ENCODE assay signal across 13 cellular contexts in the genomic region with DNA sequence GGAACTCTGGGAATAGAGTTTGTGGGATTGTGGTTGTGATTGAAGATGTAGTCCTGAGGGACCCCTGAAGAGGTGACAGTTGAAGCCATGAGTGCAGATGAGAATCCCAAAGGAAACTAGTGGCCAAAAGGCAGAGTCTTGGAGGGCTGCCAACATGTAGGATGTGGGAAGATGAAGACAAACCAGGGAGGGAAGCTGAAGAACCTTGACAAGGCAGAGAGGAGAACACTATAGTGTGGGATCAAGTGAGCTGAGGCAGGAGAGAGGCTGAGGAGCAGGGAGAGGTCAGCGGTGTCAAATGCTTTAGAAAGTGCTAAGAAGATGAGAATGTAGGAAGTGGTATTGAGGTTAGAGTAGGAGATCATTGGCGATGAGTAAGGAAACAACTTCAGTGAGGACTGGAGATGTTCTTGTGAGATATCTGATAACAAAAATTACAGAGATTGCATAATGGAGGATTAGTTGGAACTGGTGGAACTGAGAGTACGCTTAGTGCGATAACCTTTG.
DNase-seq lines count a peak whose midpoint lies in the region; ATAC-seq, FAIRE-seq and TF ChIP-seq lines count a peak whose summit lies in the region.
"Had no signal": no experiment of that assay in that cellular context is flagged by ENCODE, and none has a peak within 500 bp of the region (broad histone marks: within the 10 kb centered on the region; RNA-seq: fewer than 3 reads in every experiment).

No MANE protein-coding gene starts in this region.

- H3K79me2 ChIP-seq in fibroblast of lung (ENCODE audit: control insufficient read depth, insufficient read depth, low read length) = no peaks in the 10 kb centered on the region

- peaks cover 21% of the 10 kb centered on the region for H3K4me1 Mint-ChIP-seq in activated naive CD8-positive, alpha-beta T cell treated with anti-CD3 and anti-CD28 coated beads, Interleukin-2, amount 10 ng/mL, durations not matched to agents 7 days and 5 days
- H3K4me1 Mint-ChIP-seq in activated naive CD8-positive, alpha-beta T cell treated with anti-CD3 and anti-CD28 coated beads for 36 hours = peaks cover 17% of the 10 kb centered on the region
- H3K4me1 Mint-ChIP-seq: H9, WTC11 had no signal

- H2BK120ac ChIP-seq in neuronal stem cell (ENCODE audit: low read depth, low read length) = no peak overlapping the region

- H2BK5ac ChIP-seq in neuronal stem cell (ENCODE audit: low read length) = no peak overlapping the region

- H3K9me3 Mint-ChIP-seq in activated naive CD8-positive, alpha-beta T cell treated with anti-CD3 and anti-CD28 coated beads, Interleukin-2, amount 10 ng/mL, durations not matched to agents 7 days and 5 days = peaks cover 4% of the 10 kb centered on the region
- peaks cover 10% of the 10 kb centered on the region for H3K9me3 Mint-ChIP-seq in activated naive CD8-positive, alpha-beta T cell treated with anti-CD3 and anti-CD28 coated beads for 36 hours

- H3K4me1 ChIP-seq in fibroblast of lung (ENCODE audit: control insufficient read depth, extremely low read depth, insufficient read depth, low read length) = peaks cover 18% of the 10 kb centered on the region
- no peaks in the 10 kb centered on the region for H3K4me1 ChIP-seq in neuronal stem cell (ENCODE audit: control insufficient read depth in 2 of 2, insufficient read depth in 1 of 2, low read depth in 1 of 2, low read length in 2 of 2)
- H3K4me1 ChIP-seq: gastrocnemius medialis had no signal

- WGBS in neuronal stem cell (ENCODE audit: extremely low coverage in 2 of 2, insufficient read length in 2 of 2, insufficient replicate concordance in 1 of 2), 2 donors = 100% methylated on average over 2 of the region's 4 CpGs; no CpG with 5 or more reads in 1 of the 2 donors

- H3K4me3 ChIP-seq in fibroblast of lung (replicated peaks in 1 of 4; ENCODE audit: control extremely low read depth in 1 of 4, insufficient read depth in 1 of 4, low read depth in 3 of 4, low read length in 4 of 4) = no peak overlapping the region
- no peak overlapping the region for H3K4me3 ChIP-seq in neuronal stem cell (ENCODE audit: low read length in 2 of 2)
- H3K4me3 ChIP-seq: gastrocnemius medialis, upper lobe of left lung had no signal

- no peaks in the 10 kb centered on the region for H3K27me3 Mint-ChIP-seq in activated naive CD8-positive, alpha-beta T cell treated with anti-CD3 and anti-CD28 coated beads, Interleukin-2, amount 10 ng/mL, durations not matched to agents 7 days and 5 days
- H3K27me3 Mint-ChIP-seq in activated naive CD8-positive, alpha-beta T cell treated with anti-CD3 and anti-CD28 coated beads for 36 hours = no peaks in the 10 kb centered on the region

- no peak overlapping the region for H4K8ac ChIP-seq in neuronal stem cell (ENCODE audit: low read depth, low read length)

- no peaks in the 10 kb centered on the region for H3K79me1 ChIP-seq in neuronal stem cell (ENCODE audit: low read depth, low read length)

- no peak overlapping the region for H3K14ac ChIP-seq in neuronal stem cell (ENCODE audit: low read length)

- H2AFZ ChIP-seq in fibroblast of lung (ENCODE audit: low read length) = no peak overlapping the region
- no peak overlapping the region for H2AFZ ChIP-seq in neuronal stem cell (ENCODE audit: low read length)

- POLR2A ChIA-PET in activated naive CD8-positive, alpha-beta T cell treated with anti-CD3 and anti-CD28 coated beads, Interleukin-2, amount 10 ng/mL, durations not matched to agents 7 days and 5 days (lab: Charles Lee) = no interaction called here

- H3K4me3 Mint-ChIP-seq in activated naive CD8-positive, alpha-beta T cell treated with anti-CD3 and anti-CD28 coated beads, Interleukin-2, amount 10 ng/mL, durations not matched to agents 7 days and 5 days = peak overlapping the region; percentile 33
- no peak overlapping the region for H3K4me3 Mint-ChIP-seq in activated naive CD8-positive, alpha-beta T cell treated with anti-CD3 and anti-CD28 coated beads for 36 hours
- H3K4me3 Mint-ChIP-seq: H9, WTC11 had no signal

- no peak overlapping the region for H2BK12ac ChIP-seq in neuronal stem cell (ENCODE audit: low read length)

- H3K18ac ChIP-seq in neuronal stem cell (ENCODE audit: low read length) = no peak overlapping the region

- H3K9ac ChIP-seq in fibroblast of lung (ENCODE audit: insufficient read depth, low read length) = no peak overlapping the region
- no peak overlapping the region for H3K9ac ChIP-seq in neuronal stem cell (ENCODE audit: low read depth, low read length, poor library complexity)

- H3K27ac ChIP-seq in fibroblast of lung (ENCODE audit: insufficient read depth, low read length) (peak overlapping the region; percentile 44), neuronal stem cell (replicated peaks; ENCODE audit: low read length) (no peak overlapping the region)
- H3K27ac ChIP-seq: gastrocnemius medialis, upper lobe of left lung had no signal

- H3K4me2 ChIP-seq in fibroblast of lung (ENCODE audit: extremely low read depth, insufficient read depth, low read length) (peak overlapping the region; percentile 33), neuronal stem cell (ENCODE audit: insufficient read depth, low read length, poor library complexity, severe bottlenecking) (no peak overlapping the region)

- no peak for FAIRE-seq in urothelium cell line (lab: Jason Lieb, UNC)
- FAIRE-seq: GM18507 had no signal

- no peak overlapping the region for H2AK5ac ChIP-seq in neuronal stem cell (ENCODE audit: low read depth, low read length)

- no peak for DNase-seq in activated naive CD8-positive, alpha-beta T cell treated with anti-CD3 and anti-CD28 coated beads, Interleukin-2, amount 10 ng/mL, durations not matched to agents 7 days and 5 days
- no peak for DNase-seq in activated naive CD8-positive, alpha-beta T cell treated with anti-CD3 and anti-CD28 coated beads for 36 hours
- DNase-seq in SIG-M5 (lab: John Stamatoyannopoulos, UW) (peak; percentile 16), fibroblast of lung (ENCODE audit: low read depth in 2 of 2) (peak; percentile 60 to 99), urothelium cell line (ENCODE audit: low spot score) (peak; percentile 70), neuronal stem cell (ENCODE audit: low spot score) (no peak), HUDEP-2 (lab: John Stamatoyannopoulos, UW; ENCODE audit: unreplicated experiment in 76 of 76) (no peak)
- DNase-seq: gastrocnemius medialis, H9, upper lobe of left lung had no signal

- H3K36me3 Mint-ChIP-seq in activated naive CD8-positive, alpha-beta T cell treated with anti-CD3 and anti-CD28 coated beads, Interleukin-2, amount 10 ng/mL, durations not matched to agents 7 days and 5 days = peaks cover 1% of the 10 kb centered on the region
- H3K36me3 Mint-ChIP-seq in activated naive CD8-positive, alpha-beta T cell treated with anti-CD3 and anti-CD28 coated beads for 36 hours = no peaks in the 10 kb centered on the region
- H3K36me3 Mint-ChIP-seq: WTC11 had no signal

- no peak overlapping the region for H3K27ac Mint-ChIP-seq in activated naive CD8-positive, alpha-beta T cell treated with anti-CD3 and anti-CD28 coated beads, Interleukin-2, amount 10 ng/mL, durations not matched to agents 7 days and 5 days
- H3K27ac Mint-ChIP-seq in activated naive CD8-positive, alpha-beta T cell treated with anti-CD3 and anti-CD28 coated beads for 36 hours = no peak overlapping the region
- H3K27ac Mint-ChIP-seq: H9, WTC11 had no signal

- H2BK15ac ChIP-seq in neuronal stem cell (ENCODE audit: low read length) = no peak overlapping the region

- H3K9me3 ChIP-seq in fibroblast of lung (ENCODE audit: control insufficient read depth, insufficient read depth, low read depth, low read length) (no peaks in the 10 kb centered on the region), neuronal stem cell (replicated peaks in 1 of 2; ENCODE audit: control insufficient read depth in 2 of 2, insufficient read depth in 1 of 2, low read depth in 1 of 2, low read length in 2 of 2) (no peaks in the 10 kb centered on the region)
- H3K9me3 ChIP-seq: gastrocnemius medialis, upper lobe of left lung had no signal

- H4K20me1 ChIP-seq in fibroblast of lung (ENCODE audit: control insufficient read depth, extremely low read depth, insufficient read depth, low read length) = no peaks in the 10 kb centered on the region

- H3K4ac ChIP-seq in neuronal stem cell (ENCODE audit: low read length) = no peak overlapping the region

- H4K91ac ChIP-seq in neuronal stem cell (ENCODE audit: low read depth, low read length, poor library complexity) = no peak overlapping the region

- H3K27me3 ChIP-seq in fibroblast of lung (ENCODE audit: control insufficient read depth, insufficient read depth, low read length) = no peaks in the 10 kb centered on the region
- H3K27me3 ChIP-seq in neuronal stem cell (ENCODE audit: control insufficient read depth in 3 of 3, insufficient read depth in 3 of 3, low read depth in 1 of 3, low read length in 3 of 3) = no peaks in the 10 kb centered on the region
- H3K27me3 ChIP-seq: gastrocnemius medialis, upper lobe of left lung had no signal

- no peak overlapping the region for H3K23ac ChIP-seq in neuronal stem cell (ENCODE audit: low read depth, low read length, poor library complexity)

- ATAC-seq in activated naive CD8-positive, alpha-beta T cell treated with anti-CD3 and anti-CD28 coated beads, Interleukin-2, amount 10 ng/mL, durations not matched to agents 7 days and 5 days (ENCODE audit: low read depth) = peak; percentile 92
- no peak for ATAC-seq in GM21717 (IDR thresholded peaks at IDR 0.05; ENCODE audit: unreplicated experiment)
- ATAC-seq: gastrocnemius medialis, WTC11 had no signal

- no peak for TF ChIP-seq CTCF in fibroblast of lung (conservative IDR thresholded peaks at IDR 0.05 in 1 of 2, IDR thresholded peaks at IDR 0.05 in 1 of 2; ENCODE audit: low read depth in 1 of 2, low read length in 2 of 2)

- H3K36me3 ChIP-seq in fibroblast of lung (ENCODE audit: control insufficient read depth, insufficient read depth, low read length) (no peaks in the 10 kb centered on the region), neuronal stem cell (replicated peaks in 1 of 2; ENCODE audit: control insufficient read depth in 2 of 2, insufficient read depth in 2 of 2, low read length in 2 of 2) (no peaks in the 10 kb centered on the region)
- H3K36me3 ChIP-seq: gastrocnemius medialis, upper lobe of left lung had no signal

Comparison
In these comparisons a context has a peak if more than half of its experiments do, and no peak if none do; other contexts are left out.
1. DNase-seq: peak in SIG-M5 (single experiment), fibroblast of lung (2 of 2) and urothelium cell line (single experiment); none in activated naive CD8-positive, alpha-beta T cell treated with anti-CD3 and anti-CD28 coated beads, Interleukin-2, amount 10 ng/mL, durations not matched to agents 7 days and 5 days (single experiment), activated naive CD8-positive, alpha-beta T cell treated with anti-CD3 and anti-CD28 coated beads for 36 hours (single experiment), neuronal stem cell (single experiment) and HUDEP-2 (0 of 76).